In genomic region chr19:17841371-17841809, GRCh38 we compare ENCODE assay signal across 10 cellular contexts. TPM values are rescaled to one million over a fixed set of nuclear protein-coding genes. Genes with fewer than 3 reads are reported as not detected.
A peak's percentile ranks its signal among the peaks of the same experiment; 100 is the strongest.
DNase-seq lines count a peak whose midpoint lies in the region; ATAC-seq and TF ChIP-seq lines count a peak whose summit lies in the region.
"Had no signal": no experiment of that assay in that cellular context is flagged by ENCODE, and none has a peak within 500 bp of the region (broad histone marks: within the 10 kb centered on the region; RNA-seq: fewer than 3 reads in every experiment).

No MANE protein-coding gene starts in this region.

- peak overlapping the region; percentile 50; the same call in 1 of the 2 replicates for H3K9ac ChIP-seq in ES-I3 (ENCODE audit: low read depth, low read length)

- no peaks in the 10 kb centered on the region for H3K27me3 ChIP-seq in brain microvascular endothelial cell (replicated peaks)

- H3K27ac ChIP-seq in brain microvascular endothelial cell: no peak overlapping the region
- no peak overlapping the region for H3K27ac ChIP-seq in mesodermal cell (ENCODE audit: low read depth, low read length, severe bottlenecking)

- no peak for ATAC-seq in esophagus mucosa

- H3K4me1 ChIP-seq in ES-I3 (ENCODE audit: insufficient read depth, low read length): no peaks in the 10 kb centered on the region
- no peaks in the 10 kb centered on the region for H3K4me1 ChIP-seq in mesodermal cell (ENCODE audit: control insufficient read depth, insufficient read depth, low read length, poor library complexity, severe bottlenecking)

- in situ Hi-C loops in brain microvascular endothelial cell (cut with HindIII; ENCODE audit: low pct_ligation_motif_present, low sequenced_read_pairs): no loop called here

- no peak for TF ChIP-seq CTCF in brain microvascular endothelial cell (IDR thresholded peaks at IDR 0.05; ENCODE audit: low read depth, low read length, missing control alignments)

- H3K9me3 ChIP-seq in ES-I3 (ENCODE audit: control insufficient read depth, insufficient read depth, low read length): no peaks in the 10 kb centered on the region
- H3K9me3 ChIP-seq in mesodermal cell (ENCODE audit: control insufficient read depth, low read length): no peaks in the 10 kb centered on the region

- H3K4me3 ChIP-seq in brain microvascular endothelial cell (ENCODE audit: low read depth, low read length) (peak overlapping the region; percentile 36), mesodermal cell (ENCODE audit: extremely low read depth, insufficient read depth, low read length, poor library complexity, severe bottlenecking) (peak overlapping the region; percentile 38)

- no peaks in the 10 kb centered on the region for H3K36me3 ChIP-seq in ES-I3 (ENCODE audit: insufficient read depth, low read length)
- H3K36me3 ChIP-seq in brain microvascular endothelial cell (replicated peaks): no peaks in the 10 kb centered on the region
- H3K36me3 ChIP-seq in mesodermal cell (ENCODE audit: control insufficient read depth, insufficient read depth, low read length): no peaks in the 10 kb centered on the region

- 19 to 29% methylated on average over 17 to 18 of the region's 30 CpGs for WGBS in mesodermal cell (ENCODE audit: insufficient coverage in 2 of 2), 2 experiments

- no peak for DNase-seq in brain microvascular endothelial cell
- no peak for DNase-seq in NCI-H226
- no peak for DNase-seq in NCI-H2196 treated with DMSO at 0.1 percent for 48 hours (lab: John Stamatoyannopoulos, UW; ENCODE audit: unreplicated experiment)
- DNase-seq: activated gamma-delta T cell; stimulated activated naive B cell treated with anti-CD40 and anti-IgM and Interleukin-4, amounts not matched to agents 10 μg/mL and 1 μg/mL and 100 μg/mL, for 72 hours had no signal

RNA-seq across cellular contexts. Expression of gene JAK3, which starts 6.4 kb away (rescaled TPM):
- 5.4 TPM for polyA plus RNA-seq in mesodermal cell (2013, experiment 1 of 2)
- 3.7 TPM for polyA plus RNA-seq in mesodermal cell (2013, experiment 2 of 2)
- 2.0 TPM for total RNA-seq in esophagus mucosa

RNA-seq across cellular contexts. Expression of gene RPL18A, which starts 18.3 kb away (rescaled TPM):
- 2,696 TPM for polyA plus RNA-seq in mesodermal cell (2013, experiment 1 of 2)
- 2,179 TPM for polyA plus RNA-seq in mesodermal cell (2013, experiment 2 of 2)
- 2,571 TPM for total RNA-seq in esophagus mucosa

RNA-seq across cellular contexts. Expression of gene INSL3, which starts 20.1 kb away (rescaled TPM):
- 0.55 TPM for polyA plus RNA-seq in mesodermal cell (2013, experiment 1 of 2)
- polyA plus RNA-seq in mesodermal cell (2013, experiment 2 of 2): 0.91 TPM
- not detected for total RNA-seq in esophagus mucosa
- total RNA-seq: pulmonary artery endothelial cell had no signal

RNA-seq across cellular contexts. Expression of gene SLC5A5, which starts 30.4 kb away (rescaled TPM):
- polyA plus RNA-seq in mesodermal cell (2013, experiment 1 of 2): not detected
- polyA plus RNA-seq in mesodermal cell (2013, experiment 2 of 2): 0.10 TPM
- total RNA-seq in esophagus mucosa: not detected
- total RNA-seq: pulmonary artery endothelial cell had no signal

RNA-seq across cellular contexts. Expression of gene B3GNT3, which starts 46.5 kb away (rescaled TPM):
- polyA plus RNA-seq in mesodermal cell (2013, experiment 1 of 2): 0.26 TPM
- polyA plus RNA-seq in mesodermal cell (2013, experiment 2 of 2): not detected
- 19.4 TPM for total RNA-seq in esophagus mucosa
- total RNA-seq: CD4-positive, alpha-beta memory T cell; pulmonary artery endothelial cell had no signal
